Comparison of ENCODE assay signal across 8 cellular contexts in genomic region chr22:50529416-50530279, GRCh38. TPM values are rescaled to one million over a fixed set of nuclear protein-coding genes. Genes with fewer than 3 reads are reported as not detected.
DNase-seq lines count a peak whose midpoint lies in the region; ATAC-seq and TF ChIP-seq lines count a peak whose summit lies in the region.

Gene TYMP, minus strand, starts transcription at chr22:50530012. Its CDS starts 303 bp downstream, at chr22:50529709.

- no peak within 1 kb of the TSS for H4K8ac ChIP-seq in H9 (replicated peaks; ENCODE audit: insufficient read length, low read depth, low read length)

- H3K9me3 Mint-ChIP-seq in CD14-positive monocyte (no peaks in the 10 kb centered on the region), H9 (no peaks in the 10 kb centered on the region; a peak in 1 of 5 replicates)

- H3K4me3 Mint-ChIP-seq in CD14-positive monocyte (peak within 1 kb of the TSS; percentile 91 to 95), H9 (peak within 1 kb of the TSS; percentile 56 to 77)

- no peak within 1 kb of the TSS for H3K23ac ChIP-seq in H9 (ENCODE audit: insufficient read length, low read depth, low read length)

- no peak within 1 kb of the TSS for H3T11ph ChIP-seq in H9 (ENCODE audit: low read length)

- peak; percentile 78 for DNase-seq in CD14-positive monocyte (ENCODE audit: low spot score)
- no peak for DNase-seq in H9
- peak in 1 of 2 donors; percentile 54 for DNase-seq in breast epithelium (ENCODE audit: low spot score in 2 of 2)
- peak; percentile 81 to 87 for DNase-seq in left colon
- DNase-seq in stimulated activated CD4-positive, alpha-beta T cell treated with anti-CD3 and anti-CD28 coated beads, Interleukin-4, amount 100 ng/mL, for 1 hour, result peak; percentile 76
- DNase-seq in 8988T, result no peak

- peaks cover 21% of the 10 kb centered on the region for H3K23me2 ChIP-seq in H9 (ENCODE audit: insufficient read length, low read depth, low read length, poor library complexity, severe bottlenecking)

- H3K9ac ChIP-seq in H9 (ENCODE audit: extremely low read depth, insufficient read length, low read length), result no peak within 1 kb of the TSS

- H3K56ac ChIP-seq in H9 (ENCODE audit: insufficient read length, low read depth, low read length), result no peak within 1 kb of the TSS

- TF ChIP-seq CTCF in CD14-positive monocyte (IDR thresholded peaks at IDR 0.05) (no peak), H9 (conservative IDR thresholded peaks at IDR 0.05) (no peak), breast epithelium (IDR thresholded peaks at IDR 0.05) (no peak)

- H3K9me3 ChIP-seq in H9 (ENCODE audit: control insufficient read depth, low read depth, low read length) (no peaks in the 10 kb centered on the region), breast epithelium (no peaks in the 10 kb centered on the region)

- intact Hi-C loops in CD14-positive monocyte (cut with micrococcal nuclease), result loop anchor here (1.0 to 10.0 kb wide), 7 partner anchors 13 to 595 kb away; partner anchors contain the start of genes CHKB (in 2 of the 2), SYCE3 (in 1 of the 2) and TRABD (in 1 of the 2)
- intact Hi-C loops in T-helper 1 cell treated with Interleukin-12 subunit alpha and Interleukin-12 subunit beta and Interleukin-4 antibody, amounts not matched to agents 30 ng/mL and 1 ng/mL, for 36 hours (cut with micrococcal nuclease), result loop anchor here (1.0 to 5.0 kb wide), 6 partner anchors 15 to 567 kb away; partner anchors contain the start of genes PIM3 and SYCE3
- intact Hi-C loops in breast epithelium (cut with DNase I; ENCODE audit: low total_unique reads), result loop anchor here (1.0 to 5.0 kb wide), 2 partner anchors 21 to 53 kb away; partner anchors contain the start of genes CHKB and NCAPH2
- intact Hi-C loops in left colon (cut with DNase I, micrococcal nuclease), result no loop called here

- no peak within 1 kb of the TSS for H4K5ac ChIP-seq in H9 (ENCODE audit: insufficient read length, low read depth, low read length)

- no peak within 1 kb of the TSS for H4K91ac ChIP-seq in H9 (ENCODE audit: insufficient read length, low read depth, low read length)

- no peak within 1 kb of the TSS for H2AFZ ChIP-seq in H9 (ENCODE audit: low read length)

- no peak for TF ChIP-seq POLR2A in breast epithelium (IDR thresholded peaks at IDR 0.05)

- H3K4me1 Mint-ChIP-seq in CD14-positive monocyte, result peaks cover 47% of the 10 kb centered on the region
- H3K4me1 Mint-ChIP-seq in H9, result peaks cover 17 to 23% of the 10 kb centered on the region in 2 experiments

- H3K27ac Mint-ChIP-seq in CD14-positive monocyte (peak within 1 kb of the TSS; percentile 99 to 100 (median 99)), H9 (no peak within 1 kb of the TSS)

- no peaks in the 10 kb centered on the region for H3K36me3 ChIP-seq in breast epithelium

- WGBS in H9 (ENCODE audit: extremely low coverage, insufficient read length, low lambda C conversion rate), result no CpG with 5 or more reads among the region's 105 CpGs

- no peak within 1 kb of the TSS for H2BK12ac ChIP-seq in H9 (ENCODE audit: insufficient read length, low read depth, low read length)

- H3K27me3 ChIP-seq in H9 (ENCODE audit: insufficient read depth, low read length) (peaks cover 37% of the 10 kb centered on the region; the same call in 1 of the 2 replicates), breast epithelium (no peaks in the 10 kb centered on the region)

- no peak within 1 kb of the TSS for H2BK5ac ChIP-seq in H9 (ENCODE audit: insufficient read length, low read length)

- H3K27ac ChIP-seq in H9 (ENCODE audit: insufficient read length, low read depth, low read length) (no peak within 1 kb of the TSS), breast epithelium (peak within 1 kb of the TSS; percentile 98 to 99)

- no peak within 1 kb of the TSS for H2BK15ac ChIP-seq in H9 (ENCODE audit: low read depth, low read length)

- H3K27me3 Mint-ChIP-seq in CD14-positive monocyte (ENCODE audit: low read depth in 3 of 3) (no peaks in the 10 kb centered on the region), H9 (ENCODE audit: low read depth) (peaks cover 75% of the 10 kb centered on the region)

- no peaks in the 10 kb centered on the region for H3K79me2 ChIP-seq in H9 (ENCODE audit: insufficient read depth, low read length)

- H3K18ac ChIP-seq in H9 (ENCODE audit: insufficient read length, low read depth, low read length), result peak within 1 kb of the TSS; percentile 33

- H3K36me3 Mint-ChIP-seq in CD14-positive monocyte (peaks cover 25 to 29% of the 10 kb centered on the region in 2 donors), H9 (ENCODE audit: insufficient read depth in 1 of 3, low read depth in 3 of 3) (peaks cover 0 to 2% (median 1%) of the 10 kb centered on the region in 3 experiments; a peak in 3 of 7 replicates)

- H3K4me2 ChIP-seq in H9 (ENCODE audit: insufficient read depth, insufficient read length, low read length), result peak within 1 kb of the TSS; percentile 34

- 0 out of 2 replicates have a peak within 1 kb of the TSS, but pooled peaks have one; percentile 77 for H3K14ac ChIP-seq in H9 (ENCODE audit: insufficient read depth, low read length)

- H2AK5ac ChIP-seq in H9 (ENCODE audit: insufficient read length, low read length), result no peak within 1 kb of the TSS

- H3K79me1 ChIP-seq in H9 (ENCODE audit: insufficient read depth, low read depth, low read length, poor library complexity, severe bottlenecking), result no peaks in the 10 kb centered on the region

- H2BK20ac ChIP-seq in H9 (ENCODE audit: low read depth, low read length, poor library complexity, severe bottlenecking), result no peak within 1 kb of the TSS

- peak within 1 kb of the TSS; percentile 68 to 84 (median 68) for H3K4me3 ChIP-seq in breast epithelium

- H3K4me1 ChIP-seq in H9 (ENCODE audit: insufficient read depth, low read length), result no peaks in the 10 kb centered on the region
- H3K4me1 ChIP-seq in breast epithelium, result peaks cover 3 to 7% of the 10 kb centered on the region in 2 donors

- H3K4ac ChIP-seq in H9 (ENCODE audit: low read depth, low read length), result no peak within 1 kb of the TSS

- no peak within 1 kb of the TSS for H2BK120ac ChIP-seq in H9 (ENCODE audit: low read depth, low read length, poor library complexity, severe bottlenecking)

- ATAC-seq in left colon (peak; percentile 46), GM21360 (IDR thresholded peaks at IDR 0.05; ENCODE audit: unreplicated experiment) (no peak)

- no peaks in the 10 kb centered on the region for H4K20me1 ChIP-seq in H9 (ENCODE audit: control insufficient read depth, insufficient read depth, insufficient read length)

RNA-seq across cellular contexts. Expression of gene TYMP, which starts in this region (rescaled TPM):
- 100 to 1,000 TPM; 787 to 955 TPM for polyA plus RNA-seq in CD14-positive monocyte
- 0.61 and 1.0 TPM in 2 replicates for total RNA-seq in H9 (2021)
- 165 and 173 TPM in 2 replicates for total RNA-seq in T-helper 1 cell treated with Interleukin-12 subunit alpha and Interleukin-12 subunit beta and Interleukin-4 antibody, amounts not matched to agents 30 ng/mL and 1 ng/mL, for 36 hours
- 100 to 1,000 TPM in 1 of 3 donors, 10 to 100 TPM in 2; 44.6 to 115 (median 82.9) TPM for total RNA-seq in breast epithelium
- 10 to 100 TPM; 32.0 to 33.0 TPM for total RNA-seq in left colon

Comparison
In these comparisons a context has a peak if more than half of its experiments do, and no peak if none do; other contexts are left out.
1. RNA of gene TYMP (total RNA-seq): 165 to 173 TPM in T-helper 1 cell treated with Interleukin-12 subunit alpha and Interleukin-12 subunit beta and Interleukin-4 antibody, amounts not matched to agents 30 ng/mL and 1 ng/mL, for 36 hours, 44.6 to 115 TPM in breast epithelium and 32.0 to 33.0 TPM in left colon; 0.61 to 1.0 TPM in H9; every median in the first group is over 10 times any median in the second.
2. DNase-seq: peak in CD14-positive monocyte (single experiment), left colon (2 of 2) and stimulated activated CD4-positive, alpha-beta T cell treated with anti-CD3 and anti-CD28 coated beads, Interleukin-4, amount 100 ng/mL, for 1 hour (single experiment); none in H9 (single experiment) and 8988T (single experiment).
3. H3K27ac Mint-ChIP-seq: peak in CD14-positive monocyte (7 of 7); none in H9 (0 of 3).
4. intact Hi-C loops: an anchor here in CD14-positive monocyte (1.0 to 10.0 kb wide), T-helper 1 cell treated with Interleukin-12 subunit alpha and Interleukin-12 subunit beta and Interleukin-4 antibody, amounts not matched to agents 30 ng/mL and 1 ng/mL, for 36 hours (1.0 to 5.0 kb wide) and breast epithelium (1.0 to 5.0 kb wide); none called in left colon.